In genomic region chr3:5138214-5138981, GRCh38 we compare ENCODE assay signal across 10 cellular contexts. TPM values are rescaled to one million over a fixed set of nuclear protein-coding genes. Genes with fewer than 3 reads are reported as not detected.
DNase-seq lines count a peak whose midpoint lies in the region; ATAC-seq and TF ChIP-seq lines count a peak whose summit lies in the region.
"Had no signal": no experiment of that assay in that cellular context is flagged by ENCODE, and none has a peak within 500 bp of the region (broad histone marks: within the 10 kb centered on the region; RNA-seq: fewer than 3 reads in every experiment).

No MANE protein-coding gene starts in this region.

- no peak overlapping the region for H4K5ac ChIP-seq in IMR-90 (ENCODE audit: low read depth, low read length)

- no peaks in the 10 kb centered on the region for H3K27me3 ChIP-seq in IMR-90 (ENCODE audit: control insufficient read depth, insufficient read depth, low read length)
- H3K27me3 ChIP-seq in tibial nerve: no peaks in the 10 kb centered on the region

- no peak overlapping the region for H2AK9ac ChIP-seq in IMR-90 (replicated peaks; ENCODE audit: low read depth, low read length, poor library complexity)

- no peak overlapping the region for H2BK20ac ChIP-seq in IMR-90 (ENCODE audit: low read depth, low read length)

- peaks cover 8% of the 10 kb centered on the region; the same call in 1 of the 2 replicates for H3K4me1 ChIP-seq in IMR-90 (ENCODE audit: control insufficient read depth, insufficient read depth, low read length)
- H3K4me1 ChIP-seq in tibial nerve: peaks cover 0 to 91% (median 31%) of the 10 kb centered on the region in 4 donors

- no TSS peak for BruUV-seq in IMR-90 (replicated peaks; lab: Mats Ljungman, UMichigan)

- no peak overlapping the region for H3K14ac ChIP-seq in IMR-90 (replicated peaks; ENCODE audit: low read depth, low read length)

- no peak overlapping the region for H2BK5ac ChIP-seq in IMR-90 (ENCODE audit: low read depth, low read length, poor library complexity, severe bottlenecking)

- peaks cover 95% of the 10 kb centered on the region for H4K20me1 ChIP-seq in IMR-90 (ENCODE audit: insufficient read depth, low read length)

- POLR2A ChIA-PET in IMR-90 (lab: Charles Lee; ENCODE audit: unreplicated experiment): no interaction called here

- peaks cover 10% of the 10 kb centered on the region for H3K9me1 ChIP-seq in IMR-90 (ENCODE audit: insufficient read depth, low read length)

- ATAC-seq in IMR-90 (ENCODE audit: low read depth) (peak; percentile 78), naive B cell (ENCODE audit: low read depth in 2 of 2) (no peak), HG02610 (IDR thresholded peaks at IDR 0.05; ENCODE audit: unreplicated experiment) (no peak), GM18909 (IDR thresholded peaks at IDR 0.05; ENCODE audit: poor library complexity, unreplicated experiment) (no peak)

- peaks cover 34 to 77% of the 10 kb centered on the region in 2 experiments for H3K79me1 ChIP-seq in IMR-90 (ENCODE audit: low read depth in 1 of 2, low read length in 2 of 2)

- TF ChIP-seq EP300 in tibial nerve (IDR thresholded peaks at IDR 0.05): no peak

- TF ChIP-seq POLR2A in IMR-90 (IDR thresholded peaks at IDR 0.05; ENCODE audit: low read depth, low read length) (no peak), tibial nerve (IDR thresholded peaks at IDR 0.05) (no peak)

- no peak overlapping the region for H4K8ac ChIP-seq in IMR-90 (ENCODE audit: low read depth in 2 of 2, low read length in 2 of 2)

- no peak overlapping the region for H3K4ac ChIP-seq in IMR-90 (ENCODE audit: low read depth, low read length)

- no peak overlapping the region for H3K9ac ChIP-seq in IMR-90 (ENCODE audit: low read depth, low read length)

- intact Hi-C loops in CD14-positive monocyte (cut with micrococcal nuclease): loop anchor here in 1 of 2 donors (2.0 to 5.0 kb wide), 2 partner anchors 16 to 49 kb away; partner anchors contain the start of genes ARL8B and EDEM1
- intact Hi-C loops in IMR-90 (cut with micrococcal nuclease): loop anchor here (5.0 kb wide), 1 partner anchor 49 kb away; the partner anchor contains the start of gene EDEM1

- no peak overlapping the region for H3K4me2 ChIP-seq in IMR-90 (ENCODE audit: low read depth, low read length)

- H3K27ac ChIP-seq in IMR-90 (ENCODE audit: insufficient read depth, low read length) (no peak overlapping the region), tibial nerve (peak overlapping the region in 1 of 4 donors; percentile 15)

- H3K4me3 ChIP-seq in IMR-90 (ENCODE audit: insufficient read depth, low read depth, low read length): no peak overlapping the region
- no peak overlapping the region for H3K4me3 ChIP-seq in cardiac fibroblast (replicated peaks in 1 of 2; ENCODE audit: low read depth in 2 of 2, low read length in 2 of 2)
- H3K4me3 ChIP-seq in tibial nerve: no peak overlapping the region

- H3K9me3 Mint-ChIP-seq in CD14-positive monocyte: no peaks in the 10 kb centered on the region
- H3K9me3 Mint-ChIP-seq in naive B cell: peaks cover 0 to 18% (median 6%) of the 10 kb centered on the region in 7 donors

- H2AFZ ChIP-seq in IMR-90 (replicated peaks; ENCODE audit: low read length, poor library complexity): no peak overlapping the region

- DNase-seq in CD14-positive monocyte (ENCODE audit: low spot score) (no peak), IMR-90 (peak; percentile 62), cardiac fibroblast (ENCODE audit: low read depth in 2 of 2) (peak; percentile 39 to 50), naive B cell (no peak), NCI-H1105 (lab: John Stamatoyannopoulos, UW) (no peak), tibial nerve (ENCODE audit: low spot score in 2 of 2) (no peak)
- DNase-seq: islet precursor cell, NCI-H1694 treated with DMSO at 0.1 percent for 48 hours had no signal

- H3K27me3 Mint-ChIP-seq in CD14-positive monocyte (ENCODE audit: low read depth in 3 of 3) (no peaks in the 10 kb centered on the region), naive B cell (no peaks in the 10 kb centered on the region)

- no peak for TF ChIP-seq CTCF in CD14-positive monocyte (IDR thresholded peaks at IDR 0.05)
- TF ChIP-seq CTCF in IMR-90 (conservative IDR thresholded peaks at IDR 0.05; ENCODE audit: low read depth, low read length): no peak
- TF ChIP-seq CTCF in cardiac fibroblast (IDR thresholded peaks at IDR 0.05; ENCODE audit: low read depth, low read length): no peak
- no peak for TF ChIP-seq CTCF in tibial nerve (IDR thresholded peaks at IDR 0.05)

- no peak overlapping the region for H2BK120ac ChIP-seq in IMR-90 (ENCODE audit: low read depth, low read length)

- H3K4me3 Mint-ChIP-seq in CD14-positive monocyte (no peak overlapping the region), naive B cell (peak overlapping the region in 4 of 8 donors; percentile 16 to 52 (median 37))

- no peak for TF ChIP-seq RAD21 in IMR-90 (IDR thresholded peaks at IDR 0.05; ENCODE audit: low read length)

- no peak overlapping the region for H4K91ac ChIP-seq in IMR-90 (ENCODE audit: insufficient read depth, low read depth, low read length)

- H3K56ac ChIP-seq in IMR-90 (ENCODE audit: extremely low read depth, insufficient read depth, low read length): no peak overlapping the region

- H3K36me3 Mint-ChIP-seq in CD14-positive monocyte (peaks cover 13 to 27% of the 10 kb centered on the region in 2 donors), naive B cell (peaks cover 19 to 27% of the 10 kb centered on the region in 2 donors)

- dilution Hi-C loops in IMR-90 (cut with HindIII; ENCODE audit: low sequenced_read_pairs, unreplicated experiment): no loop called here

- H3K9me3 ChIP-seq in IMR-90 (ENCODE audit: control insufficient read depth, insufficient read depth, low read length) (peaks cover under 1% of the 10 kb centered on the region; the same call in 1 of the 2 replicates), tibial nerve (no peaks in the 10 kb centered on the region)

- H3K4me1 Mint-ChIP-seq in CD14-positive monocyte: peaks cover 76% of the 10 kb centered on the region
- H3K4me1 Mint-ChIP-seq in naive B cell: peaks cover 46 to 77% (median 57%) of the 10 kb centered on the region in 3 donors

- no peak overlapping the region for H3K23ac ChIP-seq in IMR-90 (ENCODE audit: low read depth, low read length)

- in situ Hi-C loops in IMR-90 (cut with MboI; ENCODE audit: low sequenced_read_pairs): no loop called here

- no peak overlapping the region for H2BK15ac ChIP-seq in IMR-90 (ENCODE audit: low read depth, low read length)

- CTCF ChIA-PET in IMR-90 (lab: Yijun Ruan, JAX): interaction anchor here (0.6 to 1.9 kb wide), 3 partner anchors 24 to 566 kb away, joined by 3 to 6 read pairs (median 3); no protein-coding TSS in a partner anchor

- H3K27ac Mint-ChIP-seq in CD14-positive monocyte (peak overlapping the region; percentile 93 to 98 (median 98)), naive B cell (peak overlapping the region; percentile 61 to 97 (median 93))

- H2AK5ac ChIP-seq in IMR-90 (ENCODE audit: low read depth, low read length): no peak overlapping the region; the same call in 1 of the 2 replicates

- H3K18ac ChIP-seq in IMR-90 (ENCODE audit: low read depth, low read length): no peak overlapping the region

- no CpG with 5 or more reads among the region's 5 CpGs for WGBS in IMR-90 (ENCODE audit: extremely low coverage in 2 of 2, insufficient read length in 1 of 2), 2 experiments
- 22 to 34% methylated on average over 5 of the region's 5 CpGs for WGBS in tibial nerve, 2 donors

- H3K36me3 ChIP-seq in IMR-90 (ENCODE audit: control insufficient read depth, insufficient read depth, low read length): no peaks in the 10 kb centered on the region
- no peaks in the 10 kb centered on the region for H3K36me3 ChIP-seq in tibial nerve

TF ChIP-seq in IMR-90, 13 proteins besides CTCF, POLR2A, EP300 and RAD21 (continues in another document):
- no peak for TF ChIP-seq MXI1 (IDR thresholded peaks at IDR 0.05; ENCODE audit: borderline replicate concordance, low read depth, low read length)
- no peak for TF ChIP-seq SMC3 (IDR thresholded peaks at IDR 0.05; ENCODE audit: low read depth, low read length)
- no peak for TF ChIP-seq USF2 (IDR thresholded peaks at IDR 0.05; ENCODE audit: low read depth, low read length)
- no peak for TF ChIP-seq CHD1 (IDR thresholded peaks at IDR 0.05; ENCODE audit: low read depth, low read length)
- no peak; the same call in 1 of the 2 replicates for TF ChIP-seq BHLHE40 (IDR thresholded peaks at IDR 0.05; ENCODE audit: low read depth, low read length)
- TF ChIP-seq CEBPB (IDR thresholded peaks at IDR 0.05; ENCODE audit: low read depth, low read length): no peak
- TF ChIP-seq ELK1 (IDR thresholded peaks at IDR 0.05; ENCODE audit: borderline replicate concordance, low read depth, low read length): no peak

RNA-seq across cellular contexts. Expression of gene ARL8B, which starts 16.3 kb away (rescaled TPM):
- polyA plus RNA-seq in CD14-positive monocyte: 100 to 1,000 TPM; 101 to 121 TPM
- total RNA-seq in IMR-90 (2012; rRNA removed): 47.0 and 62.5 TPM in 2 replicates
- 23.8 and 32.3 TPM in 2 replicates for polyA plus RNA-seq in IMR-90 (2012; rRNA removed)
- 13.0 and 20.9 TPM in 2 replicates for polyA plus RNA-seq in IMR-90 (2012; cell fraction: cytosol; rRNA removed)
- 17.4 and 28.8 TPM in 2 replicates for polyA plus RNA-seq in IMR-90 (2012; cell fraction: nucleus; rRNA removed; ENCODE audit: low replicate concordance)
- polyA plus RNA-seq in naive B cell (ENCODE audit: low read depth in 6 of 6): 10 to 100 TPM; 36.7 to 64.8 (median 60.6) TPM
- 10 to 100 TPM; 47.6 to 54.4 (median 49.4) TPM for total RNA-seq in tibial nerve

RNA-seq across cellular contexts. Expression of gene EDEM1, which starts 49.1 kb away (rescaled TPM):
- 10 to 100 TPM; 17.5 to 23.7 TPM for polyA plus RNA-seq in CD14-positive monocyte
- 20.8 and 23.5 TPM in 2 replicates for total RNA-seq in IMR-90 (2012; rRNA removed)
- polyA plus RNA-seq in IMR-90 (2012; rRNA removed): 19.9 and 27.0 TPM in 2 replicates
- polyA plus RNA-seq in IMR-90 (2012; cell fraction: cytosol; rRNA removed): 9.4 and 12.3 TPM in 2 replicates
- polyA plus RNA-seq in IMR-90 (2012; cell fraction: nucleus; rRNA removed; ENCODE audit: low replicate concordance): 15.0 and 38.4 TPM in 2 replicates
- 10 to 100 TPM; 43.5 to 77.8 (median 57.4) TPM for polyA plus RNA-seq in naive B cell (ENCODE audit: low read depth in 6 of 6)
- total RNA-seq in tibial nerve: 100 to 1,000 TPM in 1 of 4 donors, 10 to 100 TPM in 3; 37.2 to 139 (median 78.1) TPM

Comparison
In these comparisons a context has a peak if more than half of its experiments do, and no peak if none do; other contexts are left out.
1. DNase-seq: peak in IMR-90 (single experiment) and cardiac fibroblast (2 of 2); none in CD14-positive monocyte (single experiment), naive B cell (single experiment), NCI-H1105 (single experiment) and tibial nerve (0 of 2).